ENCODE assay signal across 19 cellular contexts in the genomic region with DNA sequence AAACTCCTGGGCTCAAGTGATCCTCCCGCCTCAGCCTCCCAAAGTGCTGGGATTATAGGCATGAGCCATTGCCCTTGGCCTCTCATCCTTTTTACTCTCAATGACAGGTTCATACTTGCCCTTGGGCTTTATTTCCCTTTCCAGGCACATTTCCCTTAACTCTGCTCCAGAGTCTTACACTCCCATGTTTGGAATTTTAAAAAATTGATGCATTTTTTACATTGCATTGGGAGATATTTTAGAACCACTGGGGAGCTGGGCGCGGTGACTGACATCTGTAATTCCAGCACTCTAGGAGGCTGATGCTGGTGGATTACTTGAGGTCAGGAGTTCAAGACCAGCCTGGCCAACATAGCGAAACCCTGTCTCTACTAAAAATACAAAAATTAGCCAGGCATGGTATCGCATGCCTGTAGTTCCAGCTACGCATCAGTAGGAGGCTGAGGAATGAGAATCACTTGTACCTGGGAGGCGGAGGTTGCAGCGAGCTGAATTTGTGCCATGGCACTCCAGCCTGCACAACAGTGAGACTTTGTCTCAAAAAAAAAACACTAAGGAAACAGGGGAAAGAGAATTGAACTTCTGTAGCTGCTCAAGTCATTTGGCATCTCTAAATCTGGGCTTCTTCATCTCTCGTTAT. TPM values are rescaled to one million over a fixed set of nuclear protein-coding genes. Genes with fewer than 3 reads are reported as not detected.
DNase-seq lines count a peak whose midpoint lies in the region; ATAC-seq, FAIRE-seq and TF ChIP-seq lines count a peak whose summit lies in the region.
"Had no signal": no experiment of that assay in that cellular context is flagged by ENCODE, and none has a peak within 500 bp of the region (broad histone marks: within the 10 kb centered on the region; RNA-seq: fewer than 3 reads in every experiment).

No MANE protein-coding gene starts in this region.

- in situ Hi-C loops in GM13976 (cut with MboI; ENCODE audit: low sequenced_read_pairs, unreplicated experiment) = no loop called here

- DNase-seq in EH (ENCODE audit: low read depth) (peak; percentile 25), WTC11 (ENCODE audit: low spot score) (no peak), endodermal cell (no peak), osteocyte (ENCODE audit: extremely low spot score, unreplicated experiment) (no peak), GM12892 (ENCODE audit: insufficient read length) (no peak), GM13976 (ENCODE audit: low spot score) (no peak)
- no peak for DNase-seq in stimulated activated naive CD8-positive, alpha-beta T cell treated with anti-CD3 and anti-CD28 coated beads, Interleukin-15, amount 100 ng/mL, for 72 hours
- DNase-seq in stimulated activated CD4-positive, alpha-beta T cell treated with anti-CD3 and anti-CD28 coated beads, Interleukin-4, amount 100 ng/mL, for 24 hours = no peak
- DNase-seq: Calu3; CD4-positive, alpha-beta T cell; DMS79 treated with DMSO at 0.1 percent for 48 hours; GF-D8; NCI-H146; NCI-H345; NCI-H526 treated with DMSO at 0.1 percent for 48 hours; NK-92 treated with Interleukin-12 subunit alpha and Interleukin-12 subunit beta, amount 100 ng/mL, for 24 hours had no signal

- H3K36me3 ChIP-seq in endodermal cell (ENCODE audit: control insufficient read depth, insufficient read depth, low read length) = no peaks in the 10 kb centered on the region
- H3K36me3 ChIP-seq: SJSA1 had no signal

- TF ChIP-seq POLR2A in GM12892 (IDR thresholded peaks at IDR 0.05; ENCODE audit: low read depth, low read length) = no peak

- H3K9me3 ChIP-seq in endodermal cell (ENCODE audit: control insufficient read depth, low read length) = no peaks in the 10 kb centered on the region
- H3K9me3 ChIP-seq: SJSA1 had no signal

- H3K27ac ChIP-seq in endodermal cell (ENCODE audit: low read depth, low read length) = no peak overlapping the region
- H3K27ac ChIP-seq: SJSA1 had no signal

- no peak overlapping the region for H3K4me3 ChIP-seq in endodermal cell (ENCODE audit: low read length)
- H3K4me3 ChIP-seq: SJSA1 had no signal

- H3K4me1 ChIP-seq in endodermal cell (ENCODE audit: control insufficient read depth, insufficient read depth, low read length) = peaks cover 8% of the 10 kb centered on the region

- H3K9ac ChIP-seq in endodermal cell (ENCODE audit: extremely low read depth, low read length, poor library complexity, severe bottlenecking) = no peak overlapping the region

- no peak overlapping the region for H3K4me3 Mint-ChIP-seq in WTC11
- H3K4me3 Mint-ChIP-seq in endodermal cell = no peak overlapping the region
- no peak overlapping the region for H3K4me3 Mint-ChIP-seq in osteocyte (ENCODE audit: unreplicated experiment)
- H3K4me3 Mint-ChIP-seq in stimulated activated naive CD8-positive, alpha-beta T cell treated with anti-CD3 and anti-CD28 coated beads, Interleukin-15, amount 100 ng/mL, for 72 hours = no peak overlapping the region
- H3K4me3 Mint-ChIP-seq: B cell; CD4-positive, alpha-beta T cell; IgD-negative memory B cell had no signal

- H3K4me1 Mint-ChIP-seq in WTC11 = peaks cover 35% of the 10 kb centered on the region
- H3K4me1 Mint-ChIP-seq in endodermal cell = peaks cover 26% of the 10 kb centered on the region
- peaks cover 20% of the 10 kb centered on the region for H3K4me1 Mint-ChIP-seq in osteocyte (ENCODE audit: unreplicated experiment)
- peaks cover 24% of the 10 kb centered on the region for H3K4me1 Mint-ChIP-seq in stimulated activated naive CD8-positive, alpha-beta T cell treated with anti-CD3 and anti-CD28 coated beads, Interleukin-15, amount 100 ng/mL, for 72 hours

- POLR2A ChIA-PET in WTC11 (lab: Charles Lee) = no interaction called here

- no peaks in the 10 kb centered on the region for H3K27me3 ChIP-seq in endodermal cell (ENCODE audit: control insufficient read depth, insufficient read depth, low read length, poor library complexity, severe bottlenecking)
- H3K27me3 ChIP-seq: SJSA1 had no signal

- WGBS in endodermal cell (ENCODE audit: insufficient coverage in 1 of 2, insufficient read length in 1 of 2), 2 experiments = 96 to 97% methylated on average over 8 to 9 of the region's 9 CpGs

- H3K27me3 Mint-ChIP-seq in WTC11 (ENCODE audit: low read depth) = no peaks in the 10 kb centered on the region
- no peaks in the 10 kb centered on the region for H3K27me3 Mint-ChIP-seq in endodermal cell (ENCODE audit: insufficient read depth)
- no peaks in the 10 kb centered on the region for H3K27me3 Mint-ChIP-seq in osteocyte (ENCODE audit: unreplicated experiment)
- no peaks in the 10 kb centered on the region for H3K27me3 Mint-ChIP-seq in stimulated activated naive CD8-positive, alpha-beta T cell treated with anti-CD3 and anti-CD28 coated beads, Interleukin-15, amount 100 ng/mL, for 72 hours
- H3K27me3 Mint-ChIP-seq: B cell; CD4-positive, alpha-beta T cell; IgD-negative memory B cell had no signal

- H3K36me3 Mint-ChIP-seq in WTC11 (0 out of 2 replicates have a peak, but pooled peaks cover 2% of the 10 kb centered on the region), endodermal cell (ENCODE audit: low read depth) (peaks cover 11% of the 10 kb centered on the region), osteocyte (ENCODE audit: unreplicated experiment) (no peaks in the 10 kb centered on the region)

- peak; percentile 42; the same call in 1 of the 2 replicates for ATAC-seq in WTC11
- ATAC-seq in stimulated activated naive CD8-positive, alpha-beta T cell treated with anti-CD3 and anti-CD28 coated beads, Interleukin-15, amount 100 ng/mL, for 72 hours = no peak

- no peak for FAIRE-seq in GM12892 (lab: Jason Lieb, UNC)

- CTCF ChIA-PET in WTC11 (lab: Charles Lee) = interaction anchor here (0.7 to 4.8 kb wide), 17 partner anchors 10 to 305 kb away, joined by 3 to 39 read pairs (median 7); no protein-coding TSS in a partner anchor

- no peak for TF ChIP-seq CTCF in WTC11 (IDR thresholded peaks at IDR 0.05)
- TF ChIP-seq CTCF in endodermal cell (conservative IDR thresholded peaks at IDR 0.05) = peak; percentile 69
- peak; percentile 12 for TF ChIP-seq CTCF in osteocyte (IDR thresholded peaks at IDR 0.05)
- TF ChIP-seq CTCF in GM13976 (IDR thresholded peaks at IDR 0.05; ENCODE audit: borderline replicate concordance, control extremely low read depth, extremely low read depth, insufficient read depth, missing control alignments) = no peak

- H3K9me3 Mint-ChIP-seq in WTC11 (no peaks in the 10 kb centered on the region), endodermal cell (no peaks in the 10 kb centered on the region), osteocyte (ENCODE audit: unreplicated experiment) (no peaks in the 10 kb centered on the region)
- H3K9me3 Mint-ChIP-seq in stimulated activated naive CD8-positive, alpha-beta T cell treated with anti-CD3 and anti-CD28 coated beads, Interleukin-15, amount 100 ng/mL, for 72 hours = no peaks in the 10 kb centered on the region
- H3K9me3 Mint-ChIP-seq: CD4-positive, alpha-beta T cell; IgD-negative memory B cell had no signal

- H3K27ac Mint-ChIP-seq in WTC11 = peak overlapping the region; percentile 80
- no peak overlapping the region for H3K27ac Mint-ChIP-seq in endodermal cell
- H3K27ac Mint-ChIP-seq in osteocyte (ENCODE audit: unreplicated experiment) = no peak overlapping the region
- H3K27ac Mint-ChIP-seq in stimulated activated naive CD8-positive, alpha-beta T cell treated with anti-CD3 and anti-CD28 coated beads, Interleukin-15, amount 100 ng/mL, for 72 hours = no peak overlapping the region
- H3K27ac Mint-ChIP-seq: B cell; CD4-positive, alpha-beta T cell had no signal

TF ChIP-seq in WTC11, 78 proteins besides CTCF, POLR2A, EP300 and RAD21 (continues in another document):
- no peak for TF ChIP-seq FOXJ3 (CRISPR knock-in tag; IDR thresholded peaks at IDR 0.05; ENCODE audit: borderline replicate concordance)
- TF ChIP-seq, protein P1, sequence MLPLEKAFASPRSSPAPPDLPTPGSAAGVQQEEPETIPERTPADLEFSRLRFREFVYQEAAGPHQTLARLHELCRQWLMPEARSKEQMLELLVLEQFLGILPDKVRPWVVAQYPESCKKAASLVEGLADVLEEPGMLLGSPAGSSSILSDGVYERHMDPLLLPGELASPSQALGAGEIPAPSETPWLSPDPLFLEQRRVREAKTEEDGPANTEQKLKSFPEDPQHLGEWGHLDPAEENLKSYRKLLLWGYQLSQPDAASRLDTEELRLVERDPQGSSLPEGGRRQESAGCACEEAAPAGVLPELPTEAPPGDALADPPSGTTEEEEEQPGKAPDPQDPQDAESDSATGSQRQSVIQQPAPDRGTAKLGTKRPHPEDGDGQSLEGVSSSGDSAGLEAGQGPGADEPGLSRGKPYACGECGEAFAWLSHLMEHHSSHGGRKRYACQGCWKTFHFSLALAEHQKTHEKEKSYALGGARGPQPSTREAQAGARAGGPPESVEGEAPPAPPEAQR (CRISPR knock-in tag; IDR thresholded peaks at IDR 0.05) = no peak
- no peak for TF ChIP-seq KAT7 (CRISPR knock-in tag; IDR thresholded peaks at IDR 0.05; ENCODE audit: borderline replicate concordance)

RNA-seq across cellular contexts. Expression of a gene that starts 18.2 kb away (rescaled TPM):
- total RNA-seq in WTC11 (2021) (201 to 210 TPM (median 206 TPM) in 3 replicates), endodermal cell (100 to 1,000 TPM; 417 to 575 TPM), osteocyte (83.0 and 90.7 TPM in 2 replicates)
- polyA plus RNA-seq in endodermal cell (2013, experiment 1 of 2) = 177 TPM
- polyA plus RNA-seq in endodermal cell (2013, experiment 2 of 2) = 176 TPM
- polyA plus RNA-seq in GM12892 (2012; ENCODE audit: missing spikeins) = 0.53 TPM

Comparison
In these comparisons a context has a peak if more than half of its experiments do, and no peak if none do; other contexts are left out.
1. CTCF ChIP-seq: peak in endodermal cell (single experiment) and osteocyte (single experiment); none in WTC11 (single experiment) and GM13976 (single experiment).